8 cellular contexts compared by ENCODE assay signal in genomic region chr20:38747495-38748096, GRCh38. TPM values are rescaled to one million over a fixed set of nuclear protein-coding genes. Genes with fewer than 3 reads are reported as not detected.
DNase-seq lines count a peak whose midpoint lies in the region; ATAC-seq and TF ChIP-seq lines count a peak whose summit lies in the region.

No MANE protein-coding gene starts in this region.

- 14% methylated on average over 39 of the region's 39 CpGs for WGBS in liver
- 11% methylated on average over 39 of the region's 39 CpGs for WGBS in urinary bladder

- DNase-seq in cardiac muscle cell (ENCODE audit: low read depth in 1 of 2, low spot score in 1 of 2) (no peak), Right ventricle myocardium superior (no peak), posterior vena cava (ENCODE audit: low spot score) (no peak)
- no peak for DNase-seq in effector CD8-positive, alpha-beta T cell (lab: John Stamatoyannopoulos, UW)

- H3K36me3 ChIP-seq in cardiac muscle cell (peaks cover 7% of the 10 kb centered on the region), liver (ENCODE audit: control insufficient read depth in 4 of 4, insufficient read depth in 3 of 4, low read depth in 1 of 4, low read length in 3 of 4) (peaks cover 0 to 4% (median 2%) of the 10 kb centered on the region in 4 donors), urinary bladder (ENCODE audit: insufficient read depth) (no peaks in the 10 kb centered on the region)

- intact Hi-C loops in Right ventricle myocardium superior (cut with DNase I) (no loop called here), posterior vena cava (cut with DNase I) (loop anchor here in 1 of 2 donors (5.0 kb wide), 1 partner anchor 475 kb away; no protein-coding TSS in a partner anchor)

- peaks cover 6% of the 10 kb centered on the region for H3K27me3 Mint-ChIP-seq in activated naive CD8-positive, alpha-beta T cell

- H3K9me3 ChIP-seq in cardiac muscle cell (ENCODE audit: low read depth) = no peaks in the 10 kb centered on the region
- no peaks in the 10 kb centered on the region for H3K9me3 ChIP-seq in liver (ENCODE audit: control insufficient read depth in 4 of 4, low read length in 3 of 4)

- H3K4me3 ChIP-seq in cardiac muscle cell = peak overlapping the region; percentile 66
- H3K4me3 ChIP-seq in liver (ENCODE audit: low read depth in 1 of 3, low read length in 3 of 3) = peak overlapping the region; percentile 24 to 86 (median 32)
- H3K4me3 ChIP-seq in urinary bladder (ENCODE audit: low read depth, low read length) = peak overlapping the region; percentile 77

- H3K36me3 Mint-ChIP-seq in activated naive CD8-positive, alpha-beta T cell = no peaks in the 10 kb centered on the region

- H3K4me1 ChIP-seq in cardiac muscle cell (ENCODE audit: low read depth) (no peaks in the 10 kb centered on the region), liver (ENCODE audit: control insufficient read depth in 4 of 4, insufficient read depth in 4 of 4, low read length in 3 of 4) (peaks cover 0 to 26% (median 15%) of the 10 kb centered on the region in 4 donors), urinary bladder (ENCODE audit: insufficient read depth) (no peaks in the 10 kb centered on the region)

- peak overlapping the region; percentile 95 for H3K4me3 Mint-ChIP-seq in activated naive CD8-positive, alpha-beta T cell

- H3K9me3 Mint-ChIP-seq in activated naive CD8-positive, alpha-beta T cell (ENCODE audit: low read depth) = no peaks in the 10 kb centered on the region

- no peak overlapping the region for H3K9ac ChIP-seq in liver (ENCODE audit: low read depth in 1 of 2, low read length in 2 of 2)

- no peak for TF ChIP-seq RAD21 in liver (IDR thresholded peaks at IDR 0.05)

- H3K27ac ChIP-seq in cardiac muscle cell = no peak overlapping the region
- peak overlapping the region; percentile 78 to 89 for H3K27ac ChIP-seq in liver (ENCODE audit: low read depth in 1 of 2, low read length in 2 of 2)
- no peak overlapping the region for H3K27ac ChIP-seq in urinary bladder (ENCODE audit: low read depth)

- TF ChIP-seq CTCF in cardiac muscle cell (IDR thresholded peaks at IDR 0.05; ENCODE audit: low read depth, low read length) (no peak), liver (IDR thresholded peaks at IDR 0.05; ENCODE audit: low read depth, low read length, missing input control) (no peak)

- H3K27me3 ChIP-seq in cardiac muscle cell (peaks cover 6% of the 10 kb centered on the region), liver (ENCODE audit: control insufficient read depth in 4 of 4, insufficient read depth in 4 of 4, low read length in 3 of 4) (peaks cover 0 to 4% (median 0%) of the 10 kb centered on the region in 4 donors)

- no peak for ATAC-seq in Right ventricle myocardium superior (ENCODE audit: poor library complexity)
- no peak for ATAC-seq in GM21529 (IDR thresholded peaks at IDR 0.05; ENCODE audit: unreplicated experiment)

- H3K27ac Mint-ChIP-seq in activated naive CD8-positive, alpha-beta T cell = peak overlapping the region; percentile 75

- H3K4me1 Mint-ChIP-seq in activated naive CD8-positive, alpha-beta T cell (ENCODE audit: low read depth) = peaks cover 22% of the 10 kb centered on the region

TF ChIP-seq in liver, 16 proteins besides CTCF, POLR2A, EP300 and RAD21:
- TF ChIP-seq EGR1 (IDR thresholded peaks at IDR 0.05; ENCODE audit: low read depth in 2 of 2) = no peak
- no peak for TF ChIP-seq GABPA (IDR thresholded peaks at IDR 0.05 in 1 of 2, conservative IDR thresholded peaks at IDR 0.05 in 1 of 2)
- TF ChIP-seq MAX (IDR thresholded peaks at IDR 0.05) = peak; percentile 34

RNA-seq across cellular contexts. Expression of gene ACTR5, which starts 0.7 kb away (rescaled TPM):
- 8.1 and 8.7 TPM in 2 replicates for total RNA-seq in cardiac muscle cell
- polyA plus RNA-seq in cardiac muscle cell = 6.4 and 9.4 TPM in 2 replicates
- 3.2 TPM for total RNA-seq in Right ventricle myocardium superior
- 1 to 10 TPM; 5.0 to 5.4 TPM for total RNA-seq in liver
- 1 to 10 TPM; 1.9 to 2.9 TPM for polyA plus RNA-seq in liver
- 6.2 TPM for total RNA-seq in urinary bladder
- polyA plus RNA-seq in urinary bladder = 7.0 TPM
- total RNA-seq in posterior vena cava = 1 to 10 TPM; 5.1 to 5.8 TPM

RNA-seq across cellular contexts. Expression of gene SLC32A1, which starts 23.3 kb away (rescaled TPM):
- total RNA-seq in cardiac muscle cell (not detected in 2 replicates), Right ventricle myocardium superior (not detected), liver (not detected), urinary bladder (not detected), posterior vena cava (not detected)
- polyA plus RNA-seq in cardiac muscle cell (not detected in 2 replicates), liver (not detected), urinary bladder (not detected)

RNA-seq across cellular contexts. Expression of gene PPP1R16B, which starts 57.9 kb away (rescaled TPM):
- total RNA-seq in cardiac muscle cell (0.07 and 0.15 TPM in 2 replicates), Right ventricle myocardium superior (6.8 TPM), liver (1 to 10 TPM in 1 of 2 donors, under 1 TPM in 1; 0.84 to 5.7 TPM), urinary bladder (5.6 TPM), posterior vena cava (10 to 100 TPM in 1 of 2 donors, 1 to 10 TPM in 1; 8.5 to 11.7 TPM)
- polyA plus RNA-seq in cardiac muscle cell (0.10 TPM in 1 of 2 replicates, not detected in the other), liver (1 to 10 TPM in 1 of 2 donors, under 1 TPM in 1; 0.97 to 1.4 TPM), urinary bladder (8.0 TPM)

Comparison
In these comparisons a context has a peak if more than half of its experiments do, and no peak if none do; other contexts are left out.
1. H3K27ac ChIP-seq: peak in liver (2 of 2); none in cardiac muscle cell (single experiment) and urinary bladder (single experiment).
2. Peak in every context shown above with its lines, with median percentiles within 50 percentile points of each other: H3K4me3 ChIP-seq.